17 cellular contexts compared by ENCODE assay signal in genomic region chr6:106309766-106310373, GRCh38. TPM values are rescaled to one million over a fixed set of nuclear protein-coding genes. Genes with fewer than 3 reads are reported as not detected.
A peak's percentile ranks its signal among the peaks of the same experiment; 100 is the strongest.
DNase-seq lines count a peak whose midpoint lies in the region; ATAC-seq and TF ChIP-seq lines count a peak whose summit lies in the region.
"Had no signal": no experiment of that assay in that cellular context is flagged by ENCODE, and none has a peak within 500 bp of the region (broad histone marks: within the 10 kb centered on the region; RNA-seq: fewer than 3 reads in every experiment).

No MANE protein-coding gene starts in this region.

- TF ChIP-seq CTCF in coronary artery (IDR thresholded peaks at IDR 0.05) (no peak), right lobe of liver (IDR thresholded peaks at IDR 0.05) (no peak)

- peaks cover 0 to 10% (median 3%) of the 10 kb centered on the region in 4 donors for H3K4me1 ChIP-seq in right lobe of liver
- H3K4me1 ChIP-seq: Peyer's patch had no signal

- H3K4me3 ChIP-seq in coronary artery: no peak overlapping the region
- H3K4me3 ChIP-seq in right lobe of liver: no peak overlapping the region
- H3K4me3 ChIP-seq: gastrocnemius medialis, Peyer's patch had no signal

- ATAC-seq in right lobe of liver (peak; percentile 78 to 92 (median 80)), GM21737 (IDR thresholded peaks at IDR 0.05; ENCODE audit: unreplicated experiment) (no peak)
- ATAC-seq: gastrocnemius medialis, left colon had no signal

- DNase-seq in COLO829 (ENCODE audit: low spot score) (peak; percentile 24), NCI-H226 (peak; percentile 64), coronary artery (ENCODE audit: low spot score) (no peak), right lobe of liver (no peak), NAMALWA (ENCODE audit: low spot score) (no peak), SIG-M5 (lab: John Stamatoyannopoulos, UW) (no peak)
- no peak for DNase-seq in activated CD8-positive, alpha-beta memory T cell treated with anti-CD3 and anti-CD28 coated beads, Interleukin-2, amount 50 U/mL, for 48 hours
- DNase-seq: activated T-cell treated with anti-CD3 and anti-CD28 coated beads, Interleukin-2, amount 50 U/mL, for 48 hours; caudate nucleus; CD4-positive, CD25-positive, alpha-beta regulatory T cell; gastrocnemius medialis; left colon; nucleus accumbens; Peyer's patch had no signal

- no peak for TF ChIP-seq POLR2A in right lobe of liver (IDR thresholded peaks at IDR 0.05)

- peak overlapping the region; percentile 11 to 22 for H3K27ac ChIP-seq in coronary artery
- H3K27ac ChIP-seq in right lobe of liver: peak overlapping the region in 1 of 3 donors; percentile 32
- H3K27ac ChIP-seq: gastrocnemius medialis, KMS-11, Peyer's patch, VCaP had no signal

- H3K9me3 ChIP-seq in right lobe of liver: no peaks in the 10 kb centered on the region
- H3K9me3 ChIP-seq: gastrocnemius medialis, Peyer's patch had no signal

- intact Hi-C loops in right lobe of liver (cut with DNase I): no loop called here

- peaks cover 0 to 10% (median 0%) of the 10 kb centered on the region in 4 donors for H3K36me3 ChIP-seq in right lobe of liver

- no peaks in the 10 kb centered on the region for H3K27me3 ChIP-seq in right lobe of liver
- H3K27me3 ChIP-seq: gastrocnemius medialis, Peyer's patch had no signal

- WGBS in right lobe of liver (ENCODE audit: insufficient coverage, low coverage, low lambda C conversion rate, missing lambda C conversion rate): 78% methylated on average over 3 of the region's 3 CpGs

RNA-seq across cellular contexts. Expression of gene ATG5, which starts 15.7 kb away (rescaled TPM):
- 10 to 100 TPM; 12.8 to 27.8 (median 16.3) TPM for total RNA-seq in right lobe of liver

RNA-seq across cellular contexts. Expression of gene CRYBG1, which starts 50.6 kb away (rescaled TPM):
- 10 to 100 TPM in 1 of 6 experiments, 1 to 10 TPM in 5; 6.8 to 10.9 (median 7.9) TPM for total RNA-seq in right lobe of liver

Comparison
In these comparisons a context has a peak if more than half of its experiments do, and no peak if none do; other contexts are left out.
1. DNase-seq: peak in COLO829 (single experiment) and NCI-H226 (single experiment); none in coronary artery (single experiment), right lobe of liver (0 of 3), NAMALWA (single experiment), SIG-M5 (single experiment) and activated CD8-positive, alpha-beta memory T cell treated with anti-CD3 and anti-CD28 coated beads, Interleukin-2, amount 50 U/mL, for 48 hours (single experiment).